ENCODE assay signal across 13 cellular contexts in genomic region chr17:17754719-17755686, GRCh38.
DNase-seq lines count a peak whose midpoint lies in the region; ATAC-seq and TF ChIP-seq lines count a peak whose summit lies in the region.
"Had no signal": no experiment of that assay in that cellular context is flagged by ENCODE, and none has a peak within 500 bp of the region (broad histone marks: within the 10 kb centered on the region; RNA-seq: fewer than 3 reads in every experiment).

No MANE protein-coding gene starts in this region.

- in situ Hi-C loops in IMR-90 (cut with MboI; ENCODE audit: low sequenced_read_pairs), result no loop called here

- no peak overlapping the region for H3K23ac ChIP-seq in IMR-90 (ENCODE audit: low read depth, low read length)

- H3K27ac ChIP-seq in BLaER1 treated with 17β-estradiol and CSF1 and Interleukin-3, amounts not matched to agents 10 nM and 100 nM, result peak overlapping the region in 9 of 11 experiments; percentile 38 to 92 (median 88); a peak in 19 of 22 replicates
- no peak overlapping the region for H3K27ac ChIP-seq in IMR-90 (ENCODE audit: insufficient read depth, low read length)

- H3K9ac ChIP-seq in BLaER1 treated with 17β-estradiol and CSF1 and Interleukin-3, amounts not matched to agents 10 nM and 100 nM, result peak overlapping the region; percentile 7 to 80 (median 40); a peak in 17 of 22 replicates
- no peak overlapping the region for H3K9ac ChIP-seq in IMR-90 (ENCODE audit: low read depth, low read length)

- intact Hi-C loops in IMR-90 (cut with micrococcal nuclease) (no loop called here), cardiac septum (cut with DNase I) (no loop called here)

- no peaks in the 10 kb centered on the region for H3K27me3 ChIP-seq in BLaER1 treated with 17β-estradiol and CSF1 and Interleukin-3, amounts not matched to agents 10 nM and 100 nM
- no peaks in the 10 kb centered on the region for H3K27me3 ChIP-seq in IMR-90 (ENCODE audit: control insufficient read depth, insufficient read depth, low read length)

- H3K9me3 ChIP-seq in BLaER1 treated with 17β-estradiol and CSF1 and Interleukin-3, amounts not matched to agents 10 nM and 100 nM (replicated peaks in 1 of 11), result no peaks in the 10 kb centered on the region
- H3K9me3 ChIP-seq in IMR-90 (ENCODE audit: control insufficient read depth, insufficient read depth, low read length), result no peaks in the 10 kb centered on the region

- H4K8ac ChIP-seq in IMR-90 (ENCODE audit: low read depth in 2 of 2, low read length in 2 of 2), result no peak overlapping the region

- H2BK120ac ChIP-seq in IMR-90 (ENCODE audit: low read depth, low read length), result no peak overlapping the region

- 92% methylated on average over 2 of the region's 11 CpGs; no CpG with 5 or more reads in 1 of the 2 experiments for WGBS in IMR-90 (ENCODE audit: extremely low coverage in 2 of 2, insufficient read length in 1 of 2), 2 experiments

- no peak overlapping the region for H2AFZ ChIP-seq in IMR-90 (replicated peaks; ENCODE audit: low read length, poor library complexity)

- TF ChIP-seq CTCF in IMR-90 (conservative IDR thresholded peaks at IDR 0.05; ENCODE audit: low read depth, low read length), result no peak
- no peak for TF ChIP-seq CTCF in osteocyte (IDR thresholded peaks at IDR 0.05)

- H3K27me3 Mint-ChIP-seq in osteocyte (ENCODE audit: unreplicated experiment), result no peaks in the 10 kb centered on the region
- H3K27me3 Mint-ChIP-seq: activated CD8-positive, alpha-beta memory T cell treated with anti-CD3 and anti-CD28 coated beads, Interleukin-2, amount 10 ng/mL, durations not matched to agents 7 days and 5 days had no signal

- DNase-seq in IMR-90, result no peak
- peak; percentile 84 for DNase-seq in cardiac septum (ENCODE audit: low spot score)
- no peak for DNase-seq in osteocyte (ENCODE audit: extremely low spot score, unreplicated experiment)
- no peak for DNase-seq in GM19240 (ENCODE audit: insufficient read length, low spot score)
- no peak for DNase-seq in NCI-H446 treated with DMSO at 0.1 percent for 48 hours (lab: John Stamatoyannopoulos, UW)
- no peak for DNase-seq in HCEC 1CT
- DNase-seq: activated CD8-positive, alpha-beta memory T cell treated with anti-CD3 and anti-CD28 coated beads, Interleukin-2, amount 10 ng/mL, durations not matched to agents 7 days and 5 days; mesendoderm; NCI-H1092; NCI-H345 had no signal

- ATAC-seq in IMR-90 (ENCODE audit: low read depth), result no peak
- ATAC-seq in GM18505 (IDR thresholded peaks at IDR 0.05; ENCODE audit: unreplicated experiment), result no peak
- ATAC-seq: activated CD8-positive, alpha-beta memory T cell treated with anti-CD3 and anti-CD28 coated beads, Interleukin-2, amount 10 ng/mL, durations not matched to agents 7 days and 5 days had no signal

- H3K27ac Mint-ChIP-seq in osteocyte (ENCODE audit: unreplicated experiment), result peak overlapping the region; percentile 10
- H3K27ac Mint-ChIP-seq: activated CD8-positive, alpha-beta memory T cell treated with anti-CD3 and anti-CD28 coated beads, Interleukin-2, amount 10 ng/mL, durations not matched to agents 7 days and 5 days had no signal

- TF ChIP-seq POLR2A in IMR-90 (IDR thresholded peaks at IDR 0.05; ENCODE audit: low read depth, low read length) (no peak), GM18505 (IDR thresholded peaks at IDR 0.05; ENCODE audit: borderline replicate concordance, extremely low read depth, insufficient read depth, insufficient read length) (no peak)

- no peaks in the 10 kb centered on the region for H3K9me3 Mint-ChIP-seq in osteocyte (ENCODE audit: unreplicated experiment)
- H3K9me3 Mint-ChIP-seq: CD14-positive monocyte had no signal

- H3K36me3 ChIP-seq in BLaER1 treated with 17β-estradiol and CSF1 and Interleukin-3, amounts not matched to agents 10 nM and 100 nM, result peaks cover 0 to 24% (median 6%) of the 10 kb centered on the region in 11 experiments; a peak in 9 of 22 replicates
- H3K36me3 ChIP-seq in IMR-90 (ENCODE audit: control insufficient read depth, insufficient read depth, low read length), result peaks cover 4% of the 10 kb centered on the region; the same call in 1 of the 2 replicates

- H3K9me1 ChIP-seq in IMR-90 (ENCODE audit: insufficient read depth, low read length), result peaks cover 25% of the 10 kb centered on the region

- no peak overlapping the region for H2BK15ac ChIP-seq in IMR-90 (ENCODE audit: low read depth, low read length)

- no peak overlapping the region for H2BK20ac ChIP-seq in IMR-90 (ENCODE audit: low read depth, low read length)

- H3K18ac ChIP-seq in IMR-90 (ENCODE audit: low read depth, low read length), result no peak overlapping the region

- no TSS peak for BruUV-seq in IMR-90 (replicated peaks; lab: Mats Ljungman, UMichigan)

- no peak overlapping the region for H3K4me3 ChIP-seq in BLaER1 treated with 17β-estradiol and CSF1 and Interleukin-3, amounts not matched to agents 10 nM and 100 nM
- H3K4me3 ChIP-seq in IMR-90 (ENCODE audit: insufficient read depth, low read depth, low read length), result no peak overlapping the region

- peaks cover 34 to 57% (median 51%) of the 10 kb centered on the region in 11 experiments; a peak in 21 of 22 replicates for H4K20me1 ChIP-seq in BLaER1 treated with 17β-estradiol and CSF1 and Interleukin-3, amounts not matched to agents 10 nM and 100 nM
- peaks cover 74% of the 10 kb centered on the region for H4K20me1 ChIP-seq in IMR-90 (ENCODE audit: insufficient read depth, low read length)

- no peak overlapping the region for H3K4ac ChIP-seq in IMR-90 (ENCODE audit: low read depth, low read length)

- H2AK9ac ChIP-seq in IMR-90 (replicated peaks; ENCODE audit: low read depth, low read length, poor library complexity), result no peak overlapping the region

- peak overlapping the region; percentile 15; the same call in 1 of the 2 replicates for H2AK5ac ChIP-seq in IMR-90 (ENCODE audit: low read depth, low read length)

- no peak overlapping the region for H3K14ac ChIP-seq in IMR-90 (replicated peaks; ENCODE audit: low read depth, low read length)

- H3K4me1 Mint-ChIP-seq in osteocyte (ENCODE audit: unreplicated experiment), result peaks cover 34% of the 10 kb centered on the region

- no peak overlapping the region for H2BK5ac ChIP-seq in IMR-90 (ENCODE audit: low read depth, low read length, poor library complexity, severe bottlenecking)

- CTCF ChIA-PET in IMR-90 (lab: Yijun Ruan, JAX), result no interaction called here

- POLR2A ChIA-PET in IMR-90 (lab: Charles Lee; ENCODE audit: unreplicated experiment), result no interaction called here

- no peak overlapping the region for H4K91ac ChIP-seq in IMR-90 (ENCODE audit: insufficient read depth, low read depth, low read length)

- no peak for TF ChIP-seq RAD21 in IMR-90 (IDR thresholded peaks at IDR 0.05; ENCODE audit: low read length)

- peaks cover 44 to 92% of the 10 kb centered on the region in 2 experiments for H3K79me1 ChIP-seq in IMR-90 (ENCODE audit: low read depth in 1 of 2, low read length in 2 of 2)

- no peak overlapping the region for H4K5ac ChIP-seq in IMR-90 (ENCODE audit: low read depth, low read length)

- dilution Hi-C loops in IMR-90 (cut with HindIII; ENCODE audit: low sequenced_read_pairs, unreplicated experiment), result no loop called here

- H3K4me3 Mint-ChIP-seq in osteocyte (ENCODE audit: unreplicated experiment), result no peak overlapping the region
- H3K4me3 Mint-ChIP-seq: activated CD8-positive, alpha-beta memory T cell treated with anti-CD3 and anti-CD28 coated beads, Interleukin-2, amount 10 ng/mL, durations not matched to agents 7 days and 5 days; CD14-positive monocyte had no signal

- H3K4me2 ChIP-seq in BLaER1 treated with 17β-estradiol and CSF1 and Interleukin-3, amounts not matched to agents 10 nM and 100 nM, result peak overlapping the region; percentile 87 to 96 (median 91)
- H3K4me2 ChIP-seq in IMR-90 (ENCODE audit: low read depth, low read length), result no peak overlapping the region

- H3K36me3 Mint-ChIP-seq in osteocyte (ENCODE audit: unreplicated experiment), result no peaks in the 10 kb centered on the region
- H3K36me3 Mint-ChIP-seq: activated CD8-positive, alpha-beta memory T cell treated with anti-CD3 and anti-CD28 coated beads, Interleukin-2, amount 10 ng/mL, durations not matched to agents 7 days and 5 days had no signal

- peaks cover 79 to 98% (median 93%) of the 10 kb centered on the region in 10 experiments for H3K4me1 ChIP-seq in BLaER1 treated with 17β-estradiol and CSF1 and Interleukin-3, amounts not matched to agents 10 nM and 100 nM
- H3K4me1 ChIP-seq in IMR-90 (ENCODE audit: control insufficient read depth, insufficient read depth, low read length), result peaks cover 12% of the 10 kb centered on the region

- H3K56ac ChIP-seq in IMR-90 (ENCODE audit: extremely low read depth, insufficient read depth, low read length), result no peak overlapping the region; the same call in 1 of the 2 replicates

TF ChIP-seq in IMR-90, 13 proteins besides CTCF, POLR2A, EP300 and RAD21:
- TF ChIP-seq FOS (IDR thresholded peaks at IDR 0.05; ENCODE audit: low read depth, low read length), result no peak
TF ChIP-seq in IMR-90: peak in this region for 0.
